ENCODE assay signal across 8 cellular contexts in genomic region chr3:132659370-132660055, GRCh38. TPM values are rescaled to one million over a fixed set of nuclear protein-coding genes. Genes with fewer than 3 reads are reported as not detected.
A peak's percentile ranks its signal among the peaks of the same experiment; 100 is the strongest.
DNase-seq lines count a peak whose midpoint lies in the region; ATAC-seq and TF ChIP-seq lines count a peak whose summit lies in the region.

A gene with protein sequence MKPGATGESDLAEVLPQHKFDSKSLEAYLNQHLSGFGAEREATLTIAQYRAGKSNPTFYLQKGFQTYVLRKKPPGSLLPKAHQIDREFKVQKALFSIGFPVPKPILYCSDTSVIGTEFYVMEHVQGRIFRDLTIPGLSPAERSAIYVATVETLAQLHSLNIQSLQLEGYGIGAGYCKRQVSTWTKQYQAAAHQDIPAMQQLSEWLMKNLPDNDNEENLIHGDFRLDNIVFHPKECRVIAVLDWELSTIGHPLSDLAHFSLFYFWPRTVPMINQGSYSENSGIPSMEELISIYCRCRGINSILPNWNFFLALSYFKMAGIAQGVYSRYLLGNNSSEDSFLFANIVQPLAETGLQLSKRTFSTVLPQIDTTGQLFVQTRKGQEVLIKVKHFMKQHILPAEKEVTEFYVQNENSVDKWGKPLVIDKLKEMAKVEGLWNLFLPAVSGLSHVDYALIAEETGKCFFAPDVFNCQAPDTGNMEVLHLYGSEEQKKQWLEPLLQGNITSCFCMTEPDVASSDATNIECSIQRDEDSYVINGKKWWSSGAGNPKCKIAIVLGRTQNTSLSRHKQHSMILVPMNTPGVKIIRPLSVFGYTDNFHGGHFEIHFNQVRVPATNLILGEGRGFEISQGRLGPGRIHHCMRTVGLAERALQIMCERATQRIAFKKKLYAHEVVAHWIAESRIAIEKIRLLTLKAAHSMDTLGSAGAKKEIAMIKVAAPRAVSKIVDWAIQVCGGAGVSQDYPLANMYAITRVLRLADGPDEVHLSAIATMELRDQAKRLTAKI (minus strand): TSS chr3:132659809. CDS start chr3:132659751, 58 bp downstream.

- no peak for TF ChIP-seq CTCF in lower leg skin (IDR thresholded peaks at IDR 0.05)

- peak; percentile 49 for ATAC-seq in GM18870 (IDR thresholded peaks at IDR 0.05; ENCODE audit: unreplicated experiment)
- ATAC-seq in HG03103 (IDR thresholded peaks at IDR 0.05; ENCODE audit: low read depth, unreplicated experiment): peak; percentile 49

- 0 to 1% methylated on average over 31 to 32 of the region's 34 CpGs for WGBS in lower leg skin, 2 donors

- peak within 1 kb of the TSS; percentile 90 for H3K4me3 ChIP-seq in lower leg skin (ENCODE audit: low read depth, poor library complexity, severe bottlenecking)

- intact Hi-C loops in lower leg skin (cut with DNase I; ENCODE audit: low total_unique reads): no loop called here

- DNase-seq in C1 segment of cervical spinal cord (lab: John Stamatoyannopoulos, UW) (peak in 13 of 14 donors; percentile 22 to 86 (median 79)), NCI-H2196 treated with DMSO at 0.1 percent for 48 hours (lab: John Stamatoyannopoulos, UW; ENCODE audit: unreplicated experiment) (peak; percentile 74), lower leg skin (ENCODE audit: low spot score in 2 of 2) (peak; percentile 52 to 93)
- DNase-seq in activated CD4-positive, alpha-beta T cell treated with anti-CD3 and anti-CD28 coated beads for 1 hour: peak; percentile 11
- peak; percentile 3 for DNase-seq in effector CD4-positive, alpha-beta T cell
- peak; percentile 13 to 16 for DNase-seq in stimulated activated CD4-positive, alpha-beta T cell treated with anti-CD3 and anti-CD28 coated beads, Interleukin-4, amount 100 ng/mL, for 48 hours (ENCODE audit: low read depth in 2 of 2)

- TF ChIP-seq POLR2A in lower leg skin (IDR thresholded peaks at IDR 0.05): no peak

RNA-seq across cellular contexts. Expression of the gene that starts here (rescaled TPM):
- total RNA-seq in lower leg skin: 10 to 100 TPM in 3 of 4 donors, 1 to 10 TPM in 1; 9.1 to 20.1 (median 16.0) TPM

Comparison
In these comparisons a context has a peak if more than half of its experiments do, and no peak if none do; other contexts are left out.
1. Peak in every context shown above with its lines: DNase-seq, ATAC-seq and H3K4me3 ChIP-seq.
2. DNase-seq: peak in every context shown above with its lines; median percentile 79 in C1 segment of cervical spinal cord; 74 in NCI-H2196 treated with DMSO at 0.1 percent for 48 hours; 72 in lower leg skin; 14 in stimulated activated CD4-positive, alpha-beta T cell treated with anti-CD3 and anti-CD28 coated beads, Interleukin-4, amount 100 ng/mL, for 48 hours; 11 in activated CD4-positive, alpha-beta T cell treated with anti-CD3 and anti-CD28 coated beads for 1 hour; 3 in effector CD4-positive, alpha-beta T cell.